ENCODE assay signal across 2 cellular contexts in the genomic region with DNA sequence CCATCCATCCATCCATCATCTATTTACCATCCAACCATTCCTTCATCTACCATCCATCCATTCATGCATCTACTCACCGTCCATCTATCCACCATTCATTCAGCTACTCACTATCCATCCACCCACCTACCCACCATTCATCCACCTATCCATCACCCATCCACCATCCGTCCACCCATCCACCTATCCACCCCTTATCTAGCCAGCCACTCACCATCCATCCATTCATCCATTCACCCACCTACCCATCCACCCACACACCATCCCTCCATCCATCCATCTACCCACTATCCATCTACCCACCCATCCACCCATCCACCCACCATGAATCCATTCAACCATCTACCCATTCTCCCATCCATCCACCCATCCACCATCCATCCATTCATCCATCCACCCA.
TF ChIP-seq lines count a peak whose summit lies in the region.

No MANE protein-coding gene starts in this region.

TF ChIP-seq in HepG2, 621 proteins besides CTCF, POLR2A, EP300 and RAD21:
- TF ChIP-seq NR2F6 (IDR thresholded peaks at IDR 0.05) (no peak), NR2F6 (CRISPR knock-in tag; IDR thresholded peaks at IDR 0.05) (no peak), KDM5B (CRISPR knock-in tag; IDR thresholded peaks at IDR 0.05; ENCODE audit: borderline replicate concordance) (no peak), REPIN1 (CRISPR knock-in tag; IDR thresholded peaks at IDR 0.05; ENCODE audit: borderline replicate concordance, low read depth) (no peak), ZNF207 (IDR thresholded peaks at IDR 0.05; ENCODE audit: borderline replicate concordance) (no peak), HIVEP1 (CRISPR knock-in tag; IDR thresholded peaks at IDR 0.05) (no peak), FOXA1 (IDR thresholded peaks at IDR 0.05) (0 out of 2 replicates have a peak, but pooled peaks have one; percentile 27), FOXA1 (CRISPR knock-in tag; IDR thresholded peaks at IDR 0.05) (no peak), ZNF441 (CRISPR knock-in tag; IDR thresholded peaks at IDR 0.05; ENCODE audit: borderline replicate concordance) (no peak), PAF1 (CRISPR knock-in tag; IDR thresholded peaks at IDR 0.05) (no peak), ZNF530 (CRISPR knock-in tag; IDR thresholded peaks at IDR 0.05; ENCODE audit: low read depth) (no peak), PITX1 (CRISPR knock-in tag; IDR thresholded peaks at IDR 0.05) (no peak), KLF6 (CRISPR knock-in tag; IDR thresholded peaks at IDR 0.05) (no peak), ATF7 (IDR thresholded peaks at IDR 0.05) (0 out of 2 replicates have a peak, but pooled peaks have one; percentile 2), ATF7 (CRISPR knock-in tag; IDR thresholded peaks at IDR 0.05) (no peak), ZNF260 (CRISPR knock-in tag; IDR thresholded peaks at IDR 0.05; ENCODE audit: borderline replicate concordance, low read depth) (no peak), MTA1 (CRISPR knock-in tag; IDR thresholded peaks at IDR 0.05; ENCODE audit: borderline replicate concordance) (no peak), ATM (IDR thresholded peaks at IDR 0.05; ENCODE audit: borderline replicate concordance) (no peak)
- TF ChIP-seq, protein P1, sequence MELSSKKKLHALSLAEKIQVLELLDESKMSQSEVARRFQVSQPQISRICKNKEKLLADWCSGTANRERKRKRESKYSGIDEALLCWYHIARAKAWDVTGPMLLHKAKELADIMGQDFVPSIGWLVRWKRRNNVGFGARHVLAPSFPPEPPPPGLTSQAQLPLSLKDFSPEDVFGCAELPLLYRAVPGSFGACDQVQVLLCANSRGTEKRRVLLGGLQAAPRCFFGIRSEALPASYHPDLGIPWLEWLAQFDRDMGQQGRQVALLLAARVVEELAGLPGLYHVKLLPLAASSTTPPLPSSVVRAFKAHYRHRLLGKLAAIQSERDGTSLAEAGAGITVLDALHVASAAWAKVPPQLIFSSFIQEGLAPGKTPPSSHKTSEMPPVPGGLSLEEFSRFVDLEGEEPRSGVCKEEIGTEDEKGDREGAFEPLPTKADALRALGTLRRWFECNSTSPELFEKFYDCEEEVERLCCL (CRISPR knock-in tag; IDR thresholded peaks at IDR 0.05; ENCODE audit: borderline replicate concordance) = no peak
- TF ChIP-seq, protein P2, sequence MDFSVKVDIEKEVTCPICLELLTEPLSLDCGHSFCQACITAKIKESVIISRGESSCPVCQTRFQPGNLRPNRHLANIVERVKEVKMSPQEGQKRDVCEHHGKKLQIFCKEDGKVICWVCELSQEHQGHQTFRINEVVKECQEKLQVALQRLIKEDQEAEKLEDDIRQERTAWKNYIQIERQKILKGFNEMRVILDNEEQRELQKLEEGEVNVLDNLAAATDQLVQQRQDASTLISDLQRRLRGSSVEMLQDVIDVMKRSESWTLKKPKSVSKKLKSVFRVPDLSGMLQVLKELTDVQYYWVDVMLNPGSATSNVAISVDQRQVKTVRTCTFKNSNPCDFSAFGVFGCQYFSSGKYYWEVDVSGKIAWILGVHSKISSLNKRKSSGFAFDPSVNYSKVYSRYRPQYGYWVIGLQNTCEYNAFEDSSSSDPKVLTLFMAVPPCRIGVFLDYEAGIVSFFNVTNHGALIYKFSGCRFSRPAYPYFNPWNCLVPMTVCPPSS (IDR thresholded peaks at IDR 0.05) = 0 out of 2 replicates have a peak, but pooled peaks have one; percentile 34

TF ChIP-seq in H1, 55 proteins besides CTCF, POLR2A, EP300 and RAD21:
- TF ChIP-seq RFX5 (IDR thresholded peaks at IDR 0.05; ENCODE audit: borderline replicate concordance, low read depth, low read length) = no peak
- no peak for TF ChIP-seq HDAC6 (IDR thresholded peaks at IDR 0.05; ENCODE audit: low read depth, low read length)
- no peak for TF ChIP-seq TEAD4 (IDR thresholded peaks at IDR 0.05; ENCODE audit: low read depth, low read length)
- no peak for TF ChIP-seq TAF7 (optimal IDR thresholded peaks at IDR 0.05; ENCODE audit: borderline replicate concordance, low read depth, low read length)
- TF ChIP-seq, protein P3, sequence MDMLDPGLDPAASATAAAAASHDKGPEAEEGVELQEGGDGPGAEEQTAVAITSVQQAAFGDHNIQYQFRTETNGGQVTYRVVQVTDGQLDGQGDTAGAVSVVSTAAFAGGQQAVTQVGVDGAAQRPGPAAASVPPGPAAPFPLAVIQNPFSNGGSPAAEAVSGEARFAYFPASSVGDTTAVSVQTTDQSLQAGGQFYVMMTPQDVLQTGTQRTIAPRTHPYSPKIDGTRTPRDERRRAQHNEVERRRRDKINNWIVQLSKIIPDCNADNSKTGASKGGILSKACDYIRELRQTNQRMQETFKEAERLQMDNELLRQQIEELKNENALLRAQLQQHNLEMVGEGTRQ (IDR thresholded peaks at IDR 0.05; ENCODE audit: low read length) = no peak
- TF ChIP-seq SRF (IDR thresholded peaks at IDR 0.05; ENCODE audit: low read depth, low read length) = no peak
- no peak for TF ChIP-seq FOSL1 (IDR thresholded peaks at IDR 0.05; ENCODE audit: insufficient read depth, low read depth, low read length)
- no peak for TF ChIP-seq BRCA1 (IDR thresholded peaks at IDR 0.05; ENCODE audit: low read depth, low read length)
- no peak for TF ChIP-seq PHF8 (conservative IDR thresholded peaks at IDR 0.05; ENCODE audit: low read depth, low read length)
- TF ChIP-seq, protein P4, sequence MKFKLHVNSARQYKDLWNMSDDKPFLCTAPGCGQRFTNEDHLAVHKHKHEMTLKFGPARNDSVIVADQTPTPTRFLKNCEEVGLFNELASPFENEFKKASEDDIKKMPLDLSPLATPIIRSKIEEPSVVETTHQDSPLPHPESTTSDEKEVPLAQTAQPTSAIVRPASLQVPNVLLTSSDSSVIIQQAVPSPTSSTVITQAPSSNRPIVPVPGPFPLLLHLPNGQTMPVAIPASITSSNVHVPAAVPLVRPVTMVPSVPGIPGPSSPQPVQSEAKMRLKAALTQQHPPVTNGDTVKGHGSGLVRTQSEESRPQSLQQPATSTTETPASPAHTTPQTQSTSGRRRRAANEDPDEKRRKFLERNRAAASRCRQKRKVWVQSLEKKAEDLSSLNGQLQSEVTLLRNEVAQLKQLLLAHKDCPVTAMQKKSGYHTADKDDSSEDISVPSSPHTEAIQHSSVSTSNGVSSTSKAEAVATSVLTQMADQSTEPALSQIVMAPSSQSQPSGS (IDR thresholded peaks at IDR 0.05; ENCODE audit: low read length) = no peak
- no peak for TF ChIP-seq SIN3A (conservative IDR thresholded peaks at IDR 0.05 in 1 of 2, IDR thresholded peaks at IDR 0.05 in 1 of 2; ENCODE audit: low read depth in 1 of 2, low read length in 2 of 2)
- TF ChIP-seq, protein P5, sequence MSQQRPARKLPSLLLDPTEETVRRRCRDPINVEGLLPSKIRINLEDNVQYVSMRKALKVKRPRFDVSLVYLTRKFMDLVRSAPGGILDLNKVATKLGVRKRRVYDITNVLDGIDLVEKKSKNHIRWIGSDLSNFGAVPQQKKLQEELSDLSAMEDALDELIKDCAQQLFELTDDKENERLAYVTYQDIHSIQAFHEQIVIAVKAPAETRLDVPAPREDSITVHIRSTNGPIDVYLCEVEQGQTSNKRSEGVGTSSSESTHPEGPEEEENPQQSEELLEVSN (IDR thresholded peaks at IDR 0.05) = no peak
- TF ChIP-seq TAF1 (IDR thresholded peaks at IDR 0.05; ENCODE audit: low read depth, low read length) = no peak
- TF ChIP-seq CHD1 (IDR thresholded peaks at IDR 0.05; ENCODE audit: low read depth, low read length) = no peak
- TF ChIP-seq, protein P6, sequence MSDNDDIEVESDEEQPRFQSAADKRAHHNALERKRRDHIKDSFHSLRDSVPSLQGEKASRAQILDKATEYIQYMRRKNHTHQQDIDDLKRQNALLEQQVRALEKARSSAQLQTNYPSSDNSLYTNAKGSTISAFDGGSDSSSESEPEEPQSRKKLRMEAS (IDR thresholded peaks at IDR 0.05) = no peak
- no peak for TF ChIP-seq CBX8 (IDR thresholded peaks at IDR 0.05; ENCODE audit: borderline replicate concordance, low read depth, low read length)
- no peak for TF ChIP-seq HDAC2 (IDR thresholded peaks at IDR 0.05; ENCODE audit: borderline replicate concordance in 1 of 2, low read depth in 2 of 2, low read length in 2 of 2)
- TF ChIP-seq KDM4A (IDR thresholded peaks at IDR 0.05; ENCODE audit: low read depth, low read length, severe bottlenecking) = no peak
